ENCODE assay signal across 29 cellular contexts in the genomic region with DNA sequence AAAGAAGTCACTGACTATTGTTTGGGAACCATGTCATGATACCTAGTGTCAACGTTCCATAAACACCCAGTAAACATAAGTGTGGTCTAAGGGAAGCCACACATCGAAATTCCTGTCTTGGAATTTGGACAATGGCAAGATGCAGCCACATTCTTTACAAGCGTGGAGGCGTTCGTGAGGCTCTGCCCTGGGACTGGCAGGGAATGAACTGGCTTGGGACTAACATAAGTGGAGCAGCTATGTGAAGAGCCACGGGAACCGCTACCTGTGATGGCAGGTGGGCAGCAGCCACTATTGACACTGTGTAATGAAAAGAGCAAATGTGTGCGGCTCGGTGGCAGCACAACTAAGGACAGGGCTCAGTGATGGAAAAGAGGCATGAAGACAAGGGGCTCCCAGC. TPM values are rescaled to one million over a fixed set of nuclear protein-coding genes. Genes with fewer than 3 reads are reported as not detected.
DNase-seq lines count a peak whose midpoint lies in the region; ATAC-seq, FAIRE-seq and TF ChIP-seq lines count a peak whose summit lies in the region.
"Had no signal": no experiment of that assay in that cellular context is flagged by ENCODE, and none has a peak within 500 bp of the region (broad histone marks: within the 10 kb centered on the region; RNA-seq: fewer than 3 reads in every experiment).

No MANE protein-coding gene starts in this region.

- H3K27me3 Mint-ChIP-seq in chondrocyte (ENCODE audit: low read depth) = no peaks in the 10 kb centered on the region
- peaks cover 9% of the 10 kb centered on the region for H3K27me3 Mint-ChIP-seq in neural progenitor cell (ENCODE audit: insufficient read depth, low read depth)
- H3K27me3 Mint-ChIP-seq: activated naive CD4-positive, alpha-beta T cell treated with anti-CD3 and anti-CD28 coated beads, Interleukin-2, amount 10 ng/mL, durations not matched to agents 7 days and 5 days; dendritic cell treated with granulocyte-macrophage colony-stimulating factor and Interleukin-4, amounts not matched to agents 40 ng/mL and 50 ng/mL, for 4 days had no signal

- H3K9ac ChIP-seq in neural progenitor cell = no peak overlapping the region

- H3K4me1 ChIP-seq in left ventricle myocardium inferior (peaks cover 17% of the 10 kb centered on the region), heart right ventricle (peaks cover 0 to 15% (median 0%) of the 10 kb centered on the region in 9 donors), neural progenitor cell (peaks cover 23% of the 10 kb centered on the region)
- H3K4me1 ChIP-seq: body of pancreas had no signal

- H3K9me3 ChIP-seq in left ventricle myocardium inferior (replicated peaks) = no peaks in the 10 kb centered on the region
- no peaks in the 10 kb centered on the region for H3K9me3 ChIP-seq in heart right ventricle
- H3K9me3 ChIP-seq in neural progenitor cell (ENCODE audit: low read depth) = no peaks in the 10 kb centered on the region
- H3K9me3 ChIP-seq: body of pancreas, heart left ventricle, sigmoid colon had no signal

- H3K27me3 ChIP-seq in left ventricle myocardium inferior (ENCODE audit: low read depth) (no peaks in the 10 kb centered on the region), heart right ventricle (no peaks in the 10 kb centered on the region), neural progenitor cell (no peaks in the 10 kb centered on the region)
- H3K27me3 ChIP-seq: body of pancreas, heart left ventricle, sigmoid colon had no signal

- no peaks in the 10 kb centered on the region for H3K79me2 ChIP-seq in neural progenitor cell (ENCODE audit: low read depth)

- H3K4me2 ChIP-seq in neural progenitor cell = no peak overlapping the region

- H3K4me3 Mint-ChIP-seq in chondrocyte (ENCODE audit: unreplicated experiment) = no peak overlapping the region
- H3K4me3 Mint-ChIP-seq in neural progenitor cell = no peak overlapping the region
- H3K4me3 Mint-ChIP-seq: activated naive CD4-positive, alpha-beta T cell treated with anti-CD3 and anti-CD28 coated beads, Interleukin-2, amount 10 ng/mL, durations not matched to agents 7 days and 5 days; dendritic cell treated with granulocyte-macrophage colony-stimulating factor and Interleukin-4, amounts not matched to agents 40 ng/mL and 50 ng/mL, for 4 days had no signal

- ATAC-seq in heart right ventricle = no peak
- ATAC-seq in HG02884 (IDR thresholded peaks at IDR 0.05; ENCODE audit: unreplicated experiment) = no peak
- ATAC-seq in HG02763 (IDR thresholded peaks at IDR 0.05; ENCODE audit: unreplicated experiment) = no peak

- H4K20me1 ChIP-seq in neural progenitor cell (ENCODE audit: low read depth) = no peaks in the 10 kb centered on the region

- H3K36me3 ChIP-seq in left ventricle myocardium inferior = no peaks in the 10 kb centered on the region
- H3K36me3 ChIP-seq in heart right ventricle = peaks cover 0 to 23% (median 0%) of the 10 kb centered on the region in 9 donors
- H3K36me3 ChIP-seq in neural progenitor cell = no peaks in the 10 kb centered on the region

- no peak overlapping the region for H2AFZ ChIP-seq in neural progenitor cell (replicated peaks)

- H3K4me1 Mint-ChIP-seq in chondrocyte (ENCODE audit: low read depth) = peaks cover 40% of the 10 kb centered on the region
- H3K4me1 Mint-ChIP-seq in neural progenitor cell = peaks cover 45% of the 10 kb centered on the region
- H3K4me1 Mint-ChIP-seq: activated naive CD4-positive, alpha-beta T cell treated with anti-CD3 and anti-CD28 coated beads, Interleukin-2, amount 10 ng/mL, durations not matched to agents 7 days and 5 days had no signal

- DNase-seq in left ventricle myocardium inferior = no peak
- no peak for DNase-seq in heart right ventricle
- DNase-seq in chondrocyte (ENCODE audit: low spot score) = no peak
- DNase-seq in neural progenitor cell (ENCODE audit: low spot score) = peak; percentile 35
- no peak for DNase-seq in urothelium cell line (ENCODE audit: low spot score)
- DNase-seq in stimulated activated CD4-positive, alpha-beta T cell treated with anti-CD3 and anti-CD28 coated beads, Interleukin-15, amount 100 ng/mL, for 24 hours = no peak
- DNase-seq: activated CD4-positive, alpha-beta T cell treated with anti-CD3 and anti-CD28 coated beads for 48 hours; activated naive CD4-positive, alpha-beta T cell treated with anti-CD3 and anti-CD28 coated beads, Interleukin-2, amount 10 ng/mL, durations not matched to agents 7 days and 5 days; body of pancreas; DMS79; NCI-H146; NCI-H345; NK-92 treated with Interleukin-12 subunit alpha and Interleukin-12 subunit beta, amount 100 ng/mL, for 24 hours; sigmoid colon; stimulated activated CD4-positive, alpha-beta T cell treated with anti-CD3 and anti-CD28 coated beads, Interleukin-4, amount 100 ng/mL, for 4 hours; stimulated activated CD8-positive, alpha-beta memory T cell treated with anti-CD3 and anti-CD28 coated beads, Interleukin-4, amount 100 ng/mL, for 48 hours had no signal

- peak overlapping the region; percentile 43 for H3K27ac ChIP-seq in left ventricle myocardium inferior (replicated peaks)
- H3K27ac ChIP-seq in heart right ventricle = peak overlapping the region in 5 of 10 donors; percentile 13 to 63 (median 36)
- no peak overlapping the region for H3K27ac ChIP-seq in neural progenitor cell
- H3K27ac ChIP-seq: body of pancreas had no signal

- H3K4me3 ChIP-seq in left ventricle myocardium inferior (no peak overlapping the region), heart right ventricle (no peak overlapping the region), neural progenitor cell (no peak overlapping the region)
- H3K4me3 ChIP-seq: body of pancreas, heart left ventricle, sigmoid colon had no signal

- 86 to 87% methylated on average over 9 of the region's 9 CpGs for WGBS in heart right ventricle, 2 donors

- TF ChIP-seq CTCF in left ventricle myocardium inferior (IDR thresholded peaks at IDR 0.05; ENCODE audit: borderline replicate concordance) (no peak), heart right ventricle (IDR thresholded peaks at IDR 0.05) (no peak), chondrocyte (IDR thresholded peaks at IDR 0.05) (no peak), neural progenitor cell (IDR thresholded peaks at IDR 0.05) (no peak)

- no peaks in the 10 kb centered on the region for H3K36me3 Mint-ChIP-seq in chondrocyte (ENCODE audit: low read depth)
- H3K36me3 Mint-ChIP-seq in neural progenitor cell = peaks cover 5% of the 10 kb centered on the region

- FAIRE-seq in urothelium cell line (lab: Jason Lieb, UNC) = peak; percentile 17
- FAIRE-seq: GM18507, TTC549 had no signal

- peak overlapping the region; percentile 39 for H3K27ac Mint-ChIP-seq in chondrocyte (ENCODE audit: unreplicated experiment)
- peak overlapping the region; percentile 13 for H3K27ac Mint-ChIP-seq in neural progenitor cell
- H3K27ac Mint-ChIP-seq: activated naive CD4-positive, alpha-beta T cell treated with anti-CD3 and anti-CD28 coated beads, Interleukin-2, amount 10 ng/mL, durations not matched to agents 7 days and 5 days; dendritic cell treated with granulocyte-macrophage colony-stimulating factor and Interleukin-4, amounts not matched to agents 40 ng/mL and 50 ng/mL, for 4 days had no signal

- no peaks in the 10 kb centered on the region for H3K9me3 Mint-ChIP-seq in chondrocyte (ENCODE audit: low read depth)
- no peaks in the 10 kb centered on the region for H3K9me3 Mint-ChIP-seq in neural progenitor cell
- H3K9me3 Mint-ChIP-seq: activated naive CD4-positive, alpha-beta T cell treated with anti-CD3 and anti-CD28 coated beads, Interleukin-2, amount 10 ng/mL, durations not matched to agents 7 days and 5 days; dendritic cell treated with granulocyte-macrophage colony-stimulating factor and Interleukin-4, amounts not matched to agents 40 ng/mL and 50 ng/mL, for 4 days had no signal

- peaks cover 6% of the 10 kb centered on the region for H3F3A ChIP-seq in neural progenitor cell (ENCODE audit: low read depth)

- intact Hi-C loops in left ventricle myocardium inferior (cut with micrococcal nuclease) = no loop called here
- intact Hi-C loops in heart right ventricle (cut with DNase I) = loop anchor here in 1 of 10 donors (5.0 kb wide), 1 partner anchor 193 kb away; no protein-coding TSS in a partner anchor

RNA-seq across cellular contexts. Expression of gene NRIP2, which starts 10.0 kb away (rescaled TPM):
- total RNA-seq in left ventricle myocardium inferior (1.2 TPM), heart right ventricle (1 to 10 TPM; 1.4 to 3.6 (median 2.5) TPM), chondrocyte (0.25 to 0.92 TPM in 2 of 3 replicates, not detected in the other), neural progenitor cell (ENCODE audit: low replicate concordance) (0.09 and 0.65 TPM in 2 replicates)
- polyA plus RNA-seq in heart right ventricle = 1 to 10 TPM; 2.3 to 4.0 TPM
- total RNA-seq: A172, epithelial cell of proximal tubule, HT1080, kidney epithelial cell, mononuclear cell had no signal

RNA-seq across cellular contexts. Expression of gene TEX52, which starts 12.1 kb away (rescaled TPM):
- total RNA-seq in left ventricle myocardium inferior (not detected), heart right ventricle (not detected), chondrocyte (not detected in 3 replicates), neural progenitor cell (ENCODE audit: low replicate concordance) (not detected in 2 replicates)
- not detected for polyA plus RNA-seq in heart right ventricle
- total RNA-seq: A172, body of pancreas, epithelial cell of proximal tubule, heart left ventricle, HT1080, kidney epithelial cell, mononuclear cell, omental fat pad, sigmoid colon had no signal
- polyA plus RNA-seq: heart left ventricle, sigmoid colon, thymus had no signal

RNA-seq across cellular contexts. Expression of gene FOXM1, which starts 32.2 kb away (rescaled TPM):
- total RNA-seq in left ventricle myocardium inferior = 0.71 TPM
- 10 to 100 TPM in 1 of 10 donors, 1 to 10 TPM in 3, under 1 TPM in 5, not detected in 1; 0.19 to 10.9 (median 0.89) TPM for total RNA-seq in heart right ventricle
- polyA plus RNA-seq in heart right ventricle = under 1 TPM; 0.14 to 0.44 TPM
- 13.1 to 17.6 TPM (median 15.2 TPM) in 3 replicates for total RNA-seq in chondrocyte
- 38.2 and 50.9 TPM in 2 replicates for total RNA-seq in neural progenitor cell (ENCODE audit: low replicate concordance)

RNA-seq across cellular contexts. Expression of gene RHNO1, which starts 32.2 kb away (rescaled TPM):
- total RNA-seq in left ventricle myocardium inferior (3.6 TPM), heart right ventricle (10 to 100 TPM in 2 of 10 donors, 1 to 10 TPM in 8; 3.7 to 10.9 (median 7.1) TPM), chondrocyte (18.8 to 23.4 TPM (median 23.4 TPM) in 3 replicates), neural progenitor cell (ENCODE audit: low replicate concordance) (95.5 and 140 TPM in 2 replicates)
- 1 to 10 TPM; 2.5 to 5.3 TPM for polyA plus RNA-seq in heart right ventricle

RNA-seq across cellular contexts. Expression of gene ITFG2, which starts 32.3 kb away (rescaled TPM):
- total RNA-seq in left ventricle myocardium inferior = 12.4 TPM
- total RNA-seq in heart right ventricle = 10 to 100 TPM; 10.9 to 20.4 (median 13.3) TPM
- polyA plus RNA-seq in heart right ventricle = 10 to 100 TPM; 10.4 to 30.3 TPM
- total RNA-seq in chondrocyte = 17.9 to 27.4 TPM (median 24.0 TPM) in 3 replicates
- total RNA-seq in neural progenitor cell (ENCODE audit: low replicate concordance) = 12.0 and 24.0 TPM in 2 replicates
